6 cellular contexts compared by ENCODE assay signal in genomic region chr5:775592-775959, GRCh38. TPM values are rescaled to one million over a fixed set of nuclear protein-coding genes. Genes with fewer than 3 reads are reported as not detected.
"Had no signal": no experiment of that assay in that cellular context is flagged by ENCODE, and none has a peak within 500 bp of the region (broad histone marks: within the 10 kb centered on the region; RNA-seq: fewer than 3 reads in every experiment).

No MANE protein-coding gene starts in this region.

RNA-seq across cellular contexts. Expression of gene ZDHHC11B, which starts 9.0 kb away (rescaled TPM):
- total RNA-seq: activated naive CD4-positive, alpha-beta T cell treated with anti-CD3 and anti-CD28 coated beads for 36 hours; activated naive CD8-positive, alpha-beta T cell treated with anti-CD3 and anti-CD28 coated beads for 36 hours; dermis microvascular lymphatic vessel endothelial cell; fibroblast of villous mesenchyme; pulmonary artery endothelial cell had no signal
- polyA plus RNA-seq: fibroblast of lung had no signal
